11 cellular contexts compared by ENCODE assay signal in genomic region chr14:104693482-104694431, GRCh38. TPM values are rescaled to one million over a fixed set of nuclear protein-coding genes. Genes with fewer than 3 reads are reported as not detected.
DNase-seq lines count a peak whose midpoint lies in the region; ATAC-seq and TF ChIP-seq lines count a peak whose summit lies in the region.
"Had no signal": no experiment of that assay in that cellular context is flagged by ENCODE, and none has a peak within 500 bp of the region (broad histone marks: within the 10 kb centered on the region; RNA-seq: fewer than 3 reads in every experiment).

No MANE protein-coding gene starts in this region.

- peaks cover 0 to 2% (median 0%) of the 10 kb centered on the region in 4 donors for H3K36me3 ChIP-seq in liver (ENCODE audit: control insufficient read depth in 4 of 4, insufficient read depth in 3 of 4, low read depth in 1 of 4, low read length in 3 of 4)

- no peak for ATAC-seq in activated T-cell treated with anti-CD3 and anti-CD28 coated beads, Interleukin-2, amount 50 U/mL, for 72 hours (replicated peaks in 1 of 2)
- no peak for ATAC-seq in activated T-helper 17 cell treated with anti-CD3 and anti-CD28 coated beads, Interleukin-2, amount 50 U/mL, for 72 hours (replicated peaks)
- no peak for ATAC-seq in HG03460 (IDR thresholded peaks at IDR 0.05; ENCODE audit: unreplicated experiment)

- intact Hi-C loops in posterior vena cava (cut with DNase I) = no loop called here

- no peaks in the 10 kb centered on the region for H3K27me3 Mint-ChIP-seq in activated T-cell treated with anti-CD3 and anti-CD28 coated beads, Interleukin-2, amount 50 U/mL, for 72 hours (ENCODE audit: low read depth)
- no peaks in the 10 kb centered on the region for H3K27me3 Mint-ChIP-seq in activated T-helper 17 cell treated with anti-CD3 and anti-CD28 coated beads, Interleukin-2, amount 50 U/mL, for 72 hours

- DNase-seq in activated T-cell treated with anti-CD3 and anti-CD28 coated beads, Interleukin-2, amount 50 U/mL, for 72 hours = no peak
- no peak for DNase-seq in activated T-cell treated with anti-CD3 and anti-CD28 coated beads, Interleukin-2, amount 50 U/mL, for 1 hour
- DNase-seq in substantia nigra (lab: John Stamatoyannopoulos, UW) = peak in 18 of 49 donors; percentile 18 to 72 (median 49)
- no peak for DNase-seq in posterior vena cava (ENCODE audit: low spot score)
- DNase-seq in NCI-H345 treated with DMSO at 0.1 percent for 48 hours (lab: John Stamatoyannopoulos, UW; ENCODE audit: unreplicated experiment) = no peak
- DNase-seq: Karpas-422, SK-N-SH had no signal

- no peak for TF ChIP-seq CTCF in liver (IDR thresholded peaks at IDR 0.05; ENCODE audit: low read depth, low read length, missing input control)

- no peaks in the 10 kb centered on the region for H3K9me3 ChIP-seq in liver (ENCODE audit: control insufficient read depth in 4 of 4, low read length in 3 of 4)
- H3K9me3 ChIP-seq: SK-N-SH had no signal

- H3K27me3 ChIP-seq in liver (ENCODE audit: control insufficient read depth in 4 of 4, insufficient read depth in 4 of 4, low read length in 3 of 4) = no peaks in the 10 kb centered on the region

- 81% methylated on average over 26 of the region's 26 CpGs for WGBS in liver

- TF ChIP-seq RAD21 in liver (IDR thresholded peaks at IDR 0.05) = no peak

- H3K4me3 ChIP-seq in liver (ENCODE audit: low read depth in 1 of 3, low read length in 3 of 3) = no peak overlapping the region

- H3K27ac ChIP-seq in liver (ENCODE audit: low read depth in 1 of 2, low read length in 2 of 2) = peak overlapping the region; percentile 51 to 74
- peak overlapping the region; percentile 99 for H3K27ac ChIP-seq in substantia nigra (ENCODE audit: low read depth, low read length, poor library complexity, severe bottlenecking)
- H3K27ac ChIP-seq: parathyroid adenoma had no signal

- no peaks in the 10 kb centered on the region for H3K9me3 Mint-ChIP-seq in activated T-cell treated with anti-CD3 and anti-CD28 coated beads, Interleukin-2, amount 50 U/mL, for 72 hours
- H3K9me3 Mint-ChIP-seq in activated T-helper 17 cell treated with anti-CD3 and anti-CD28 coated beads, Interleukin-2, amount 50 U/mL, for 72 hours = no peaks in the 10 kb centered on the region

- H3K4me3 Mint-ChIP-seq in activated T-cell treated with anti-CD3 and anti-CD28 coated beads, Interleukin-2, amount 50 U/mL, for 72 hours = peak overlapping the region; percentile 65 to 66
- H3K4me3 Mint-ChIP-seq in activated T-helper 17 cell treated with anti-CD3 and anti-CD28 coated beads, Interleukin-2, amount 50 U/mL, for 72 hours = peak overlapping the region; percentile 57

- H3K4me1 ChIP-seq in liver (ENCODE audit: control insufficient read depth in 4 of 4, insufficient read depth in 4 of 4, low read length in 3 of 4) = peaks cover 37 to 86% (median 61%) of the 10 kb centered on the region in 4 donors

- no peak overlapping the region for H3K9ac ChIP-seq in liver (ENCODE audit: low read depth in 1 of 2, low read length in 2 of 2)
- H3K9ac ChIP-seq: parathyroid adenoma, SK-N-SH had no signal

- peaks cover 40% of the 10 kb centered on the region for H3K4me1 Mint-ChIP-seq in activated T-cell treated with anti-CD3 and anti-CD28 coated beads, Interleukin-2, amount 50 U/mL, for 72 hours (ENCODE audit: low read depth)
- peaks cover 11% of the 10 kb centered on the region for H3K4me1 Mint-ChIP-seq in activated T-helper 17 cell treated with anti-CD3 and anti-CD28 coated beads, Interleukin-2, amount 50 U/mL, for 72 hours

- H3K36me3 Mint-ChIP-seq in activated T-cell treated with anti-CD3 and anti-CD28 coated beads, Interleukin-2, amount 50 U/mL, for 72 hours (ENCODE audit: insufficient read depth in 2 of 2) = no peaks in the 10 kb centered on the region
- peaks cover 6% of the 10 kb centered on the region for H3K36me3 Mint-ChIP-seq in activated T-helper 17 cell treated with anti-CD3 and anti-CD28 coated beads, Interleukin-2, amount 50 U/mL, for 72 hours (ENCODE audit: low read depth)

- H3K27ac Mint-ChIP-seq in activated T-cell treated with anti-CD3 and anti-CD28 coated beads, Interleukin-2, amount 50 U/mL, for 72 hours = no peak overlapping the region
- H3K27ac Mint-ChIP-seq in activated T-helper 17 cell treated with anti-CD3 and anti-CD28 coated beads, Interleukin-2, amount 50 U/mL, for 72 hours = peak overlapping the region; percentile 85

TF ChIP-seq in liver, 16 proteins besides CTCF, POLR2A, EP300 and RAD21:
- TF ChIP-seq YY1 (IDR thresholded peaks at IDR 0.05) (peak; percentile 38), MAX (IDR thresholded peaks at IDR 0.05) (peak; percentile 91), TAF1 (conservative IDR thresholded peaks at IDR 0.05) (no peak), RXRA (IDR thresholded peaks at IDR 0.05) (peak; percentile 68 to 86), SP1 (IDR thresholded peaks at IDR 0.05) (peak; percentile 69), HNF4A (conservative IDR thresholded peaks at IDR 0.05) (peak; percentile 53 to 64), EGR1 (IDR thresholded peaks at IDR 0.05; ENCODE audit: low read depth in 2 of 2) (peak in 1 of 2 donors; percentile 77), ATF3 (IDR thresholded peaks at IDR 0.05) (no peak), FOXA1 (IDR thresholded peaks at IDR 0.05) (peak; percentile 40)
- TF ChIP-seq, protein P1, sequence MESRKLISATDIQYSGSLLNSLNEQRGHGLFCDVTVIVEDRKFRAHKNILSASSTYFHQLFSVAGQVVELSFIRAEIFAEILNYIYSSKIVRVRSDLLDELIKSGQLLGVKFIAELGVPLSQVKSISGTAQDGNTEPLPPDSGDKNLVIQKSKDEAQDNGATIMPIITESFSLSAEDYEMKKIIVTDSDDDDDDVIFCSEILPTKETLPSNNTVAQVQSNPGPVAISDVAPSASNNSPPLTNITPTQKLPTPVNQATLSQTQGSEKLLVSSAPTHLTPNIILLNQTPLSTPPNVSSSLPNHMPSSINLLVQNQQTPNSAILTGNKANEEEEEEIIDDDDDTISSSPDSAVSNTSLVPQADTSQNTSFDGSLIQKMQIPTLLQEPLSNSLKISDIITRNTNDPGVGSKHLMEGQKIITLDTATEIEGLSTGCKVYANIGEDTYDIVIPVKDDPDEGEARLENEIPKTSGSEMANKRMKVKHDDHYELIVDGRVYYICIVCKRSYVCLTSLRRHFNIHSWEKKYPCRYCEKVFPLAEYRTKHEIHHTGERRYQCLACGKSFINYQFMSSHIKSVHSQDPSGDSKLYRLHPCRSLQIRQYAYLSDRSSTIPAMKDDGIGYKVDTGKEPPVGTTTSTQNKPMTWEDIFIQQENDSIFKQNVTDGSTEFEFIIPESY (IDR thresholded peaks at IDR 0.05) = no peak

RNA-seq across cellular contexts. Expression of gene INF2, which starts 4.3 kb away (rescaled TPM):
- 10 to 100 TPM; 37.6 to 38.8 TPM for total RNA-seq in activated T-cell treated with anti-CD3 and anti-CD28 coated beads, Interleukin-2, amount 50 U/mL, for 72 hours
- total RNA-seq in activated T-helper 17 cell treated with anti-CD3 and anti-CD28 coated beads, Interleukin-2, amount 50 U/mL, for 72 hours = 10 to 100 TPM; 61.9 to 87.8 TPM
- total RNA-seq in liver (10 to 100 TPM; 13.1 to 35.8 TPM), posterior vena cava (10 to 100 TPM; 70.5 to 78.7 TPM)
- polyA plus RNA-seq in liver = 10 to 100 TPM; 15.1 to 51.6 TPM

RNA-seq across cellular contexts. Expression of gene ADSS1, which starts 30.3 kb away (rescaled TPM):
- 1 to 10 TPM; 4.6 to 6.1 TPM for total RNA-seq in activated T-cell treated with anti-CD3 and anti-CD28 coated beads, Interleukin-2, amount 50 U/mL, for 72 hours
- 1 to 10 TPM in 1 of 2 donors, under 1 TPM in 1; 0.91 to 2.4 TPM for total RNA-seq in activated T-helper 17 cell treated with anti-CD3 and anti-CD28 coated beads, Interleukin-2, amount 50 U/mL, for 72 hours
- total RNA-seq in liver (10 to 100 TPM in 1 of 2 donors, 1 to 10 TPM in 1; 1.8 to 13.3 TPM), posterior vena cava (10 to 100 TPM in 1 of 2 donors, 1 to 10 TPM in 1; 8.2 to 10.2 TPM)
- 10 to 100 TPM; 11.0 to 18.8 TPM for polyA plus RNA-seq in liver

RNA-seq across cellular contexts. Expression of gene SIVA1, which starts 59.2 kb away (rescaled TPM):
- total RNA-seq in activated T-cell treated with anti-CD3 and anti-CD28 coated beads, Interleukin-2, amount 50 U/mL, for 72 hours = 10 to 100 TPM; 72.9 TPM
- 100 to 1,000 TPM in 1 of 2 donors, 10 to 100 TPM in 1; 65.2 to 121 TPM for total RNA-seq in activated T-helper 17 cell treated with anti-CD3 and anti-CD28 coated beads, Interleukin-2, amount 50 U/mL, for 72 hours
- total RNA-seq in liver (10 to 100 TPM; 67.4 to 90.4 TPM), posterior vena cava (10 to 100 TPM; 58.3 to 66.1 TPM)
- 100 to 1,000 TPM; 109 to 115 TPM for polyA plus RNA-seq in liver
